In genomic region chr11:46729110-46730027, GRCh38 we compare ENCODE assay signal across 21 cellular contexts. TPM values are rescaled to one million over a fixed set of nuclear protein-coding genes. Genes with fewer than 3 reads are reported as not detected.
"Had no signal": no experiment of that assay in that cellular context is flagged by ENCODE, and none has a peak within 500 bp of the region (broad histone marks: within the 10 kb centered on the region; RNA-seq: fewer than 3 reads in every experiment).

No MANE protein-coding gene starts in this region.

- H3K9me3 Mint-ChIP-seq: activated naive CD4-positive, alpha-beta T cell treated with anti-CD3 and anti-CD28 coated beads for 36 hours; activated T-cell treated with anti-CD3 and anti-CD28 coated beads, Interleukin-2, amount 50 U/mL, for 72 hours; endodermal cell; nephron; stimulated activated naive CD8-positive, alpha-beta T cell treated with anti-CD3 and anti-CD28 coated beads, Interleukin-15, Interleukin-2, amounts not matched to agents 100 ng/mL and 50 ng/mL, for 24 hours; T-helper 2 cell treated with Interferon-gamma antibody and Interleukin-4, amounts not matched to agents 5 μg/mL and 100 μg/mL, for 36 hours had no signal

- H3K4me1 Mint-ChIP-seq: endodermal cell, nephron had no signal

- H3K27me3 Mint-ChIP-seq: stimulated activated naive CD8-positive, alpha-beta T cell treated with anti-CD3 and anti-CD28 coated beads, Interleukin-15, Interleukin-2, amounts not matched to agents 100 ng/mL and 50 ng/mL, for 24 hours had no signal

- H3K9me3 ChIP-seq: left lung, upper lobe of left lung had no signal

- H3K4me3 Mint-ChIP-seq: activated naive CD4-positive, alpha-beta T cell treated with anti-CD3 and anti-CD28 coated beads for 36 hours; activated T-cell treated with anti-CD3 and anti-CD28 coated beads, Interleukin-2, amount 50 U/mL, for 72 hours; endodermal cell; nephron; stimulated activated naive CD8-positive, alpha-beta T cell treated with anti-CD3 and anti-CD28 coated beads, Interleukin-15, Interleukin-2, amounts not matched to agents 100 ng/mL and 50 ng/mL, for 24 hours; T-helper 2 cell treated with Interferon-gamma antibody and Interleukin-4, amounts not matched to agents 5 μg/mL and 100 μg/mL, for 36 hours had no signal

- H3K4me1 ChIP-seq: left lung, upper lobe of left lung had no signal

- ATAC-seq: left lung had no signal

- H3K36me3 ChIP-seq: left lung, upper lobe of left lung had no signal

- H3K27me3 ChIP-seq: left lung, upper lobe of left lung had no signal

- FAIRE-seq: islet of Langerhans had no signal

- H3K27ac Mint-ChIP-seq: activated naive CD4-positive, alpha-beta T cell treated with anti-CD3 and anti-CD28 coated beads for 36 hours; activated T-cell treated with anti-CD3 and anti-CD28 coated beads, Interleukin-2, amount 50 U/mL, for 72 hours; endodermal cell; nephron; stimulated activated naive CD8-positive, alpha-beta T cell treated with anti-CD3 and anti-CD28 coated beads, Interleukin-15, Interleukin-2, amounts not matched to agents 100 ng/mL and 50 ng/mL, for 24 hours; T-helper 2 cell treated with Interferon-gamma antibody and Interleukin-4, amounts not matched to agents 5 μg/mL and 100 μg/mL, for 36 hours had no signal

- H3K27ac ChIP-seq: left lung, upper lobe of left lung had no signal

- DNase-seq: activated CD4-positive, alpha-beta T cell treated with anti-CD3 and anti-CD28 coated beads for 1 hour; activated CD4-positive, alpha-beta T cell treated with anti-CD3 and anti-CD28 coated beads, Interleukin-2, amount 50 U/mL, for 48 hours; activated naive CD4-positive, alpha-beta T cell treated with anti-CD3 and anti-CD28 coated beads for 36 hours; activated T-cell treated with anti-CD3 and anti-CD28 coated beads, Interleukin-2, amount 50 U/mL, for 72 hours; endodermal cell; erythroblast; head of caudate nucleus; left lung; mesenchymal stem cell; stimulated activated CD4-positive, alpha-beta T cell treated with anti-CD3 and anti-CD28 coated beads, Interleukin-4, amount 100 ng/mL, for 1 hour; stimulated activated CD8-positive, alpha-beta memory T cell treated with anti-CD3 and anti-CD28 coated beads, Interleukin-4, amount 100 ng/mL, for 48 hours; upper lobe of left lung had no signal

- H3K4me3 ChIP-seq: left lung, upper lobe of left lung had no signal

RNA-seq across cellular contexts. Expression of gene F2, which starts 10.4 kb away (rescaled TPM):
- total RNA-seq: activated naive CD4-positive, alpha-beta T cell treated with anti-CD3 and anti-CD28 coated beads for 36 hours; activated T-cell treated with anti-CD3 and anti-CD28 coated beads, Interleukin-2, amount 50 U/mL, for 72 hours; dermis microvascular lymphatic vessel endothelial cell; left lung; omental fat pad; pulmonary artery endothelial cell; temporal lobe had no signal
- polyA plus RNA-seq: adipose tissue had no signal
